In the genomic region with DNA sequence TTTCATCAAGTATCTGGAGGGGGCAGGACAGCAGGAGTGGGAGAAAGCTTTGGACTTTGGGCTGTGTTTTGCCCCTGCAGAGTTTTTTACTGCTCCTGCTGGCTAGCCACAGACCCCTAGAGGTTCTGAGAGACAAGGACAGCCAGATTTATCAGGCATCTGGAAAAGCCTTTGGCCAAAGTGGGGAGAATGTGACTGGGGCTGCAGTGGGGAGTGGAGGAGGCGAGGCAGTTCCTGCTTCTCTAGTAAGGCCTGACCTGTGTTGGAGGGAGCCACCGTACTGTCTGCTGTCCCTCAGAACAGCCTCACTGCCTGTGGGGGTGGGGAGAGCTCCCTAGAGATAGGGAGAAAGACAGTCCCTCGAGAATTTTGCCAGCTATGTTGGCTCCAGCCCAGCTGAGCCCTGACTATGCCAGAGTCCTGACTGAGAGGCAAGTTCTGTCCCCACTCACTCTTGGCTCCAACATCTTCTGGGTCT, we compare ENCODE assay signal across 8 cellular contexts. TPM values are rescaled to one million over a fixed set of nuclear protein-coding genes. Genes with fewer than 3 reads are reported as not detected.
DNase-seq lines count a peak whose midpoint lies in the region; ATAC-seq and TF ChIP-seq lines count a peak whose summit lies in the region.

No MANE protein-coding gene starts in this region.

- H3K36me3 Mint-ChIP-seq in activated T-helper 17 cell treated with anti-CD3 and anti-CD28 coated beads, Interleukin-2, amount 50 U/mL, for 72 hours (ENCODE audit: low read depth): no peaks in the 10 kb centered on the region
- H3K36me3 Mint-ChIP-seq in progenitor cell of endocrine pancreas (ENCODE audit: insufficient read depth): peaks cover 17% of the 10 kb centered on the region
- no peaks in the 10 kb centered on the region for H3K36me3 Mint-ChIP-seq in activated T-helper 2 cell treated with anti-CD3 and anti-CD28 coated beads, Interferon-gamma antibody, Interleukin-2, Interleukin-4, amounts not matched to agents 10 μg/mL and 5 μg/mL and 100 μg/mL, durations not matched to agents 14 hours and 24 hours and 36 hours (ENCODE audit: low read depth)
- no peaks in the 10 kb centered on the region for H3K36me3 Mint-ChIP-seq in activated CD4-positive, alpha-beta T cell treated with anti-CD3 and anti-CD28 coated beads for 36 hours (ENCODE audit: low read depth)
- peaks cover 0 to 3% (median 0%) of the 10 kb centered on the region in 5 donors for H3K36me3 Mint-ChIP-seq in naive thymus-derived CD4-positive, alpha-beta T cell

- POLR2A ChIA-PET in activated CD4-positive, alpha-beta T cell treated with anti-CD3 and anti-CD28 coated beads for 36 hours (lab: Charles Lee): no interaction called here
- POLR2A ChIA-PET in naive thymus-derived CD4-positive, alpha-beta T cell (lab: Charles Lee): interaction anchor here (0.8 kb wide), 1 partner anchor 161 kb away, joined by 4 read pairs; no protein-coding TSS in a partner anchor

- no peaks in the 10 kb centered on the region for H3K9me3 ChIP-seq in right atrium auricular region
- H3K9me3 ChIP-seq in naive thymus-derived CD4-positive, alpha-beta T cell (ENCODE audit: control insufficient read depth in 2 of 3, low read length in 3 of 3): no peaks in the 10 kb centered on the region

- DNase-seq in COLO829 (ENCODE audit: low spot score): peak; percentile 39
- no peak for DNase-seq in right atrium auricular region (ENCODE audit: low spot score)
- no peak for DNase-seq in progenitor cell of endocrine pancreas (ENCODE audit: low spot score, unreplicated experiment)
- DNase-seq in activated T-helper 2 cell treated with anti-CD3 and anti-CD28 coated beads, Interferon-gamma antibody, Interleukin-2, Interleukin-4, amounts not matched to agents 10 μg/mL and 5 μg/mL and 100 μg/mL, durations not matched to agents 14 hours and 24 hours and 36 hours (ENCODE audit: low spot score): no peak
- DNase-seq in activated CD4-positive, alpha-beta T cell treated with anti-CD3 and anti-CD28 coated beads for 36 hours: no peak
- no peak for DNase-seq in naive thymus-derived CD4-positive, alpha-beta T cell

- peak overlapping the region; percentile 32 for H3K27ac Mint-ChIP-seq in activated T-helper 17 cell treated with anti-CD3 and anti-CD28 coated beads, Interleukin-2, amount 50 U/mL, for 72 hours
- peak overlapping the region; percentile 99 for H3K27ac Mint-ChIP-seq in progenitor cell of endocrine pancreas
- H3K27ac Mint-ChIP-seq in activated T-helper 2 cell treated with anti-CD3 and anti-CD28 coated beads, Interferon-gamma antibody, Interleukin-2, Interleukin-4, amounts not matched to agents 10 μg/mL and 5 μg/mL and 100 μg/mL, durations not matched to agents 14 hours and 24 hours and 36 hours: no peak overlapping the region
- no peak overlapping the region for H3K27ac Mint-ChIP-seq in activated CD4-positive, alpha-beta T cell treated with anti-CD3 and anti-CD28 coated beads for 36 hours
- H3K27ac Mint-ChIP-seq in naive thymus-derived CD4-positive, alpha-beta T cell: peak overlapping the region in 1 of 9 donors; percentile 53

- H3K4me3 ChIP-seq in right atrium auricular region: peak overlapping the region; percentile 59 to 71
- H3K4me3 ChIP-seq in naive thymus-derived CD4-positive, alpha-beta T cell (ENCODE audit: low read length): no peak overlapping the region

- peaks cover 10% of the 10 kb centered on the region for H3K27me3 Mint-ChIP-seq in activated T-helper 17 cell treated with anti-CD3 and anti-CD28 coated beads, Interleukin-2, amount 50 U/mL, for 72 hours
- H3K27me3 Mint-ChIP-seq in progenitor cell of endocrine pancreas: no peaks in the 10 kb centered on the region
- H3K27me3 Mint-ChIP-seq in activated T-helper 2 cell treated with anti-CD3 and anti-CD28 coated beads, Interferon-gamma antibody, Interleukin-2, Interleukin-4, amounts not matched to agents 10 μg/mL and 5 μg/mL and 100 μg/mL, durations not matched to agents 14 hours and 24 hours and 36 hours (ENCODE audit: low read depth): peaks cover 6% of the 10 kb centered on the region
- peaks cover 10% of the 10 kb centered on the region for H3K27me3 Mint-ChIP-seq in activated CD4-positive, alpha-beta T cell treated with anti-CD3 and anti-CD28 coated beads for 36 hours
- H3K27me3 Mint-ChIP-seq in naive thymus-derived CD4-positive, alpha-beta T cell: peaks cover 6 to 19% (median 12%) of the 10 kb centered on the region in 5 donors

- H3K36me3 ChIP-seq in right atrium auricular region: no peaks in the 10 kb centered on the region
- no peaks in the 10 kb centered on the region for H3K36me3 ChIP-seq in naive thymus-derived CD4-positive, alpha-beta T cell (ENCODE audit: control insufficient read depth in 2 of 3, insufficient read depth in 3 of 3, low read length in 3 of 3)

- no peak for TF ChIP-seq CTCF in right atrium auricular region (IDR thresholded peaks at IDR 0.05)
- TF ChIP-seq CTCF in progenitor cell of endocrine pancreas (IDR thresholded peaks at IDR 0.05; ENCODE audit: unreplicated experiment): peak; percentile 48

- no peaks in the 10 kb centered on the region for H3K27me3 ChIP-seq in right atrium auricular region
- H3K27me3 ChIP-seq in naive thymus-derived CD4-positive, alpha-beta T cell (ENCODE audit: control insufficient read depth in 2 of 2, insufficient read depth in 2 of 2, low read length in 2 of 2): no peaks in the 10 kb centered on the region

- H3K4me3 Mint-ChIP-seq in activated T-helper 17 cell treated with anti-CD3 and anti-CD28 coated beads, Interleukin-2, amount 50 U/mL, for 72 hours: no peak overlapping the region
- peak overlapping the region; percentile 90 for H3K4me3 Mint-ChIP-seq in progenitor cell of endocrine pancreas (ENCODE audit: low read depth)
- H3K4me3 Mint-ChIP-seq in activated T-helper 2 cell treated with anti-CD3 and anti-CD28 coated beads, Interferon-gamma antibody, Interleukin-2, Interleukin-4, amounts not matched to agents 10 μg/mL and 5 μg/mL and 100 μg/mL, durations not matched to agents 14 hours and 24 hours and 36 hours (ENCODE audit: low read depth): no peak overlapping the region
- H3K4me3 Mint-ChIP-seq in activated CD4-positive, alpha-beta T cell treated with anti-CD3 and anti-CD28 coated beads for 36 hours: no peak overlapping the region
- H3K4me3 Mint-ChIP-seq in naive thymus-derived CD4-positive, alpha-beta T cell: no peak overlapping the region

- H3K4me1 ChIP-seq in right atrium auricular region: peaks cover 0 to 76% of the 10 kb centered on the region in 2 donors
- peaks cover 0 to 10% of the 10 kb centered on the region in 2 donors for H3K4me1 ChIP-seq in naive thymus-derived CD4-positive, alpha-beta T cell (ENCODE audit: control insufficient read depth in 2 of 2, insufficient read depth in 2 of 2, low read length in 2 of 2)

- no peaks in the 10 kb centered on the region for H3K9me3 Mint-ChIP-seq in activated T-helper 17 cell treated with anti-CD3 and anti-CD28 coated beads, Interleukin-2, amount 50 U/mL, for 72 hours
- no peaks in the 10 kb centered on the region for H3K9me3 Mint-ChIP-seq in progenitor cell of endocrine pancreas (ENCODE audit: low read depth)
- H3K9me3 Mint-ChIP-seq in activated T-helper 2 cell treated with anti-CD3 and anti-CD28 coated beads, Interferon-gamma antibody, Interleukin-2, Interleukin-4, amounts not matched to agents 10 μg/mL and 5 μg/mL and 100 μg/mL, durations not matched to agents 14 hours and 24 hours and 36 hours: no peaks in the 10 kb centered on the region
- no peaks in the 10 kb centered on the region for H3K9me3 Mint-ChIP-seq in activated CD4-positive, alpha-beta T cell treated with anti-CD3 and anti-CD28 coated beads for 36 hours (ENCODE audit: low read depth)
- H3K9me3 Mint-ChIP-seq in naive thymus-derived CD4-positive, alpha-beta T cell: no peaks in the 10 kb centered on the region

- CTCF ChIA-PET in activated CD4-positive, alpha-beta T cell treated with anti-CD3 and anti-CD28 coated beads for 36 hours (lab: Charles Lee): interaction anchor here (0.7 kb wide), 2 partner anchors 27 to 34 kb away, joined by 3 read pairs; no protein-coding TSS in a partner anchor
- CTCF ChIA-PET in naive thymus-derived CD4-positive, alpha-beta T cell (lab: Charles Lee): no interaction called here

- H3K4me1 Mint-ChIP-seq in activated T-helper 17 cell treated with anti-CD3 and anti-CD28 coated beads, Interleukin-2, amount 50 U/mL, for 72 hours: peaks cover 8% of the 10 kb centered on the region
- H3K4me1 Mint-ChIP-seq in progenitor cell of endocrine pancreas (ENCODE audit: low read depth): peaks cover 49% of the 10 kb centered on the region
- H3K4me1 Mint-ChIP-seq in activated T-helper 2 cell treated with anti-CD3 and anti-CD28 coated beads, Interferon-gamma antibody, Interleukin-2, Interleukin-4, amounts not matched to agents 10 μg/mL and 5 μg/mL and 100 μg/mL, durations not matched to agents 14 hours and 24 hours and 36 hours (ENCODE audit: low read depth): peaks cover 6% of the 10 kb centered on the region
- H3K4me1 Mint-ChIP-seq in activated CD4-positive, alpha-beta T cell treated with anti-CD3 and anti-CD28 coated beads for 36 hours: peaks cover 10% of the 10 kb centered on the region
- H3K4me1 Mint-ChIP-seq in naive thymus-derived CD4-positive, alpha-beta T cell: peaks cover 6 to 20% (median 10%) of the 10 kb centered on the region in 7 donors

- peak overlapping the region; percentile 89 to 93 for H3K27ac ChIP-seq in right atrium auricular region
- H3K27ac ChIP-seq in naive thymus-derived CD4-positive, alpha-beta T cell (ENCODE audit: low read depth, low read length): no peak overlapping the region

- ATAC-seq in activated T-helper 17 cell treated with anti-CD3 and anti-CD28 coated beads, Interleukin-2, amount 50 U/mL, for 72 hours (replicated peaks): no peak
- ATAC-seq in HG02610 (IDR thresholded peaks at IDR 0.05; ENCODE audit: unreplicated experiment): no peak
- ATAC-seq in activated CD4-positive, alpha-beta T cell treated with anti-CD3 and anti-CD28 coated beads for 36 hours: no peak
- no peak for ATAC-seq in naive thymus-derived CD4-positive, alpha-beta T cell

- intact Hi-C loops in activated T-helper 2 cell treated with anti-CD3 and anti-CD28 coated beads, Interferon-gamma antibody, Interleukin-2, Interleukin-4, amounts not matched to agents 10 μg/mL and 5 μg/mL and 100 μg/mL, durations not matched to agents 14 hours and 24 hours and 36 hours (cut with micrococcal nuclease): no loop called here
- intact Hi-C loops in activated CD4-positive, alpha-beta T cell treated with anti-CD3 and anti-CD28 coated beads for 36 hours (cut with DNase I, micrococcal nuclease): loop anchor here in 1 of 2 experiments (10.0 kb wide), 1 partner anchor 235 kb away; no protein-coding TSS in a partner anchor
- intact Hi-C loops in naive thymus-derived CD4-positive, alpha-beta T cell (cut with micrococcal nuclease): no loop called here

RNA-seq across cellular contexts. Expression of gene ALPK3, which starts 2.2 kb away (rescaled TPM):
- total RNA-seq in activated T-helper 17 cell treated with anti-CD3 and anti-CD28 coated beads, Interleukin-2, amount 50 U/mL, for 72 hours: 1 to 10 TPM in 1 of 2 donors, under 1 TPM in 1; 0.29 to 1.1 TPM
- total RNA-seq in right atrium auricular region: 10 to 100 TPM; 51.0 to 99.0 TPM
- total RNA-seq in progenitor cell of endocrine pancreas: 122 TPM in 2 replicates
- total RNA-seq in activated T-helper 2 cell treated with anti-CD3 and anti-CD28 coated beads, Interferon-gamma antibody, Interleukin-2, Interleukin-4, amounts not matched to agents 10 μg/mL and 5 μg/mL and 100 μg/mL, durations not matched to agents 14 hours and 24 hours and 36 hours: 0.34 TPM in 2 replicates
- total RNA-seq in activated CD4-positive, alpha-beta T cell treated with anti-CD3 and anti-CD28 coated beads for 36 hours: under 1 TPM; 0.05 TPM
- under 1 TPM; 0.19 to 0.30 (median 0.20) TPM for total RNA-seq in naive thymus-derived CD4-positive, alpha-beta T cell
- polyA plus RNA-seq in naive thymus-derived CD4-positive, alpha-beta T cell: under 1 TPM in 1 of 2 donors, not detected in 1; 0.02 TPM

Comparison
In these comparisons a context has a peak if more than half of its experiments do, and no peak if none do; other contexts are left out.
1. H3K27ac Mint-ChIP-seq: peak in activated T-helper 17 cell treated with anti-CD3 and anti-CD28 coated beads, Interleukin-2, amount 50 U/mL, for 72 hours (single experiment) and progenitor cell of endocrine pancreas (single experiment); none in activated T-helper 2 cell treated with anti-CD3 and anti-CD28 coated beads, Interferon-gamma antibody, Interleukin-2, Interleukin-4, amounts not matched to agents 10 μg/mL and 5 μg/mL and 100 μg/mL, durations not matched to agents 14 hours and 24 hours and 36 hours (single experiment) and activated CD4-positive, alpha-beta T cell treated with anti-CD3 and anti-CD28 coated beads for 36 hours (single experiment).
2. RNA of gene ALPK3, which starts 2.2 kb away (total RNA-seq): 122 TPM in progenitor cell of endocrine pancreas and 51.0 to 99.0 TPM in right atrium auricular region; 0.29 to 1.1 TPM in activated T-helper 17 cell treated with anti-CD3 and anti-CD28 coated beads, Interleukin-2, amount 50 U/mL, for 72 hours, 0.34 TPM in activated T-helper 2 cell treated with anti-CD3 and anti-CD28 coated beads, Interferon-gamma antibody, Interleukin-2, Interleukin-4, amounts not matched to agents 10 μg/mL and 5 μg/mL and 100 μg/mL, durations not matched to agents 14 hours and 24 hours and 36 hours, 0.19 to 0.30 TPM in naive thymus-derived CD4-positive, alpha-beta T cell and 0.05 TPM in activated CD4-positive, alpha-beta T cell treated with anti-CD3 and anti-CD28 coated beads for 36 hours; every median in the first group is over 10 times any median in the second.